Comparison of ENCODE assay signal across 1 cellular context in genomic region chrX:53266175-53266574, GRCh38.
TF ChIP-seq lines count a peak whose summit lies in the region.

No MANE protein-coding gene starts in this region.

TF ChIP-seq in IMR-90, 13 proteins besides CTCF, POLR2A, EP300 and RAD21:
- no peak for TF ChIP-seq BHLHE40 (IDR thresholded peaks at IDR 0.05; ENCODE audit: low read depth, low read length)
- TF ChIP-seq, protein P1, sequence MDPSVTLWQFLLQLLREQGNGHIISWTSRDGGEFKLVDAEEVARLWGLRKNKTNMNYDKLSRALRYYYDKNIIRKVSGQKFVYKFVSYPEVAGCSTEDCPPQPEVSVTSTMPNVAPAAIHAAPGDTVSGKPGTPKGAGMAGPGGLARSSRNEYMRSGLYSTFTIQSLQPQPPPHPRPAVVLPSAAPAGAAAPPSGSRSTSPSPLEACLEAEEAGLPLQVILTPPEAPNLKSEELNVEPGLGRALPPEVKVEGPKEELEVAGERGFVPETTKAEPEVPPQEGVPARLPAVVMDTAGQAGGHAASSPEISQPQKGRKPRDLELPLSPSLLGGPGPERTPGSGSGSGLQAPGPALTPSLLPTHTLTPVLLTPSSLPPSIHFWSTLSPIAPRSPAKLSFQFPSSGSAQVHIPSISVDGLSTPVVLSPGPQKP (IDR thresholded peaks at IDR 0.05; ENCODE audit: borderline replicate concordance, low read depth, low read length): no peak
- TF ChIP-seq CHD1 (IDR thresholded peaks at IDR 0.05; ENCODE audit: low read depth, low read length): no peak
- TF ChIP-seq MAFK (IDR thresholded peaks at IDR 0.05; ENCODE audit: low read depth, low read length): no peak
